ENCODE assay signal across 1 cellular context in the genomic region with DNA sequence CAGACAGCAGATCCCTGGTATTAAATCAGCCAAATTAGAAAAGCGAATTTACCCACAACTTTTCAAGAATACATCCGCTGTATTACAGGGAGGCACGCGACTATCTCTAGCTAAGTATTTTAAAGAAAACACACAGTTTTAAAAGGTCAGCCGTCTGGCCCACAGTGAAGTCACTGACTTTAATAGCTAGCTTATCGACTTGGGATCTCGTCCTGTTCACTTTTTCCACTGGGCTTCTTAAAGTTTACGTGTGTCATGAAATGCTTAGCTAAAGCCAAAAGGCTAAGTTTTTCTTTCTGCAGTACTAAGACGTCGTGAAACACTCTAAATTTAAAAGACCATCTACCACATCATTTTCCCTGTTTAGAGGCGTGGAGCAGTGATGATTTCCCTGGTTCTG.
TF ChIP-seq lines count a peak whose summit lies in the region.

No MANE protein-coding gene starts in this region.

TF ChIP-seq in GM23338, 12 proteins besides CTCF, POLR2A, EP300 and RAD21:
- TF ChIP-seq, protein P1, sequence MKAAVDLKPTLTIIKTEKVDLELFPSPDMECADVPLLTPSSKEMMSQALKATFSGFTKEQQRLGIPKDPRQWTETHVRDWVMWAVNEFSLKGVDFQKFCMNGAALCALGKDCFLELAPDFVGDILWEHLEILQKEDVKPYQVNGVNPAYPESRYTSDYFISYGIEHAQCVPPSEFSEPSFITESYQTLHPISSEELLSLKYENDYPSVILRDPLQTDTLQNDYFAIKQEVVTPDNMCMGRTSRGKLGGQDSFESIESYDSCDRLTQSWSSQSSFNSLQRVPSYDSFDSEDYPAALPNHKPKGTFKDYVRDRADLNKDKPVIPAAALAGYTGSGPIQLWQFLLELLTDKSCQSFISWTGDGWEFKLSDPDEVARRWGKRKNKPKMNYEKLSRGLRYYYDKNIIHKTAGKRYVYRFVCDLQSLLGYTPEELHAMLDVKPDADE (IDR thresholded peaks at IDR 0.05), result no peak
- TF ChIP-seq ZNF114 (CRISPR knock-in tag; IDR thresholded peaks at IDR 0.05) (no peak), EZH2 (IDR thresholded peaks at IDR 0.05; ENCODE audit: low read depth, unreplicated experiment) (no peak), CREB1 (CRISPR knock-in tag; IDR thresholded peaks at IDR 0.05; ENCODE audit: low read depth) (no peak), JUNB (IDR thresholded peaks at IDR 0.05; ENCODE audit: unreplicated experiment) (no peak), POLR2AphosphoS5 (IDR thresholded peaks at IDR 0.05; ENCODE audit: low read depth) (no peak), EZH2phosphoT487 (IDR thresholded peaks at IDR 0.05; ENCODE audit: unreplicated experiment) (no peak)
- TF ChIP-seq, protein P2, sequence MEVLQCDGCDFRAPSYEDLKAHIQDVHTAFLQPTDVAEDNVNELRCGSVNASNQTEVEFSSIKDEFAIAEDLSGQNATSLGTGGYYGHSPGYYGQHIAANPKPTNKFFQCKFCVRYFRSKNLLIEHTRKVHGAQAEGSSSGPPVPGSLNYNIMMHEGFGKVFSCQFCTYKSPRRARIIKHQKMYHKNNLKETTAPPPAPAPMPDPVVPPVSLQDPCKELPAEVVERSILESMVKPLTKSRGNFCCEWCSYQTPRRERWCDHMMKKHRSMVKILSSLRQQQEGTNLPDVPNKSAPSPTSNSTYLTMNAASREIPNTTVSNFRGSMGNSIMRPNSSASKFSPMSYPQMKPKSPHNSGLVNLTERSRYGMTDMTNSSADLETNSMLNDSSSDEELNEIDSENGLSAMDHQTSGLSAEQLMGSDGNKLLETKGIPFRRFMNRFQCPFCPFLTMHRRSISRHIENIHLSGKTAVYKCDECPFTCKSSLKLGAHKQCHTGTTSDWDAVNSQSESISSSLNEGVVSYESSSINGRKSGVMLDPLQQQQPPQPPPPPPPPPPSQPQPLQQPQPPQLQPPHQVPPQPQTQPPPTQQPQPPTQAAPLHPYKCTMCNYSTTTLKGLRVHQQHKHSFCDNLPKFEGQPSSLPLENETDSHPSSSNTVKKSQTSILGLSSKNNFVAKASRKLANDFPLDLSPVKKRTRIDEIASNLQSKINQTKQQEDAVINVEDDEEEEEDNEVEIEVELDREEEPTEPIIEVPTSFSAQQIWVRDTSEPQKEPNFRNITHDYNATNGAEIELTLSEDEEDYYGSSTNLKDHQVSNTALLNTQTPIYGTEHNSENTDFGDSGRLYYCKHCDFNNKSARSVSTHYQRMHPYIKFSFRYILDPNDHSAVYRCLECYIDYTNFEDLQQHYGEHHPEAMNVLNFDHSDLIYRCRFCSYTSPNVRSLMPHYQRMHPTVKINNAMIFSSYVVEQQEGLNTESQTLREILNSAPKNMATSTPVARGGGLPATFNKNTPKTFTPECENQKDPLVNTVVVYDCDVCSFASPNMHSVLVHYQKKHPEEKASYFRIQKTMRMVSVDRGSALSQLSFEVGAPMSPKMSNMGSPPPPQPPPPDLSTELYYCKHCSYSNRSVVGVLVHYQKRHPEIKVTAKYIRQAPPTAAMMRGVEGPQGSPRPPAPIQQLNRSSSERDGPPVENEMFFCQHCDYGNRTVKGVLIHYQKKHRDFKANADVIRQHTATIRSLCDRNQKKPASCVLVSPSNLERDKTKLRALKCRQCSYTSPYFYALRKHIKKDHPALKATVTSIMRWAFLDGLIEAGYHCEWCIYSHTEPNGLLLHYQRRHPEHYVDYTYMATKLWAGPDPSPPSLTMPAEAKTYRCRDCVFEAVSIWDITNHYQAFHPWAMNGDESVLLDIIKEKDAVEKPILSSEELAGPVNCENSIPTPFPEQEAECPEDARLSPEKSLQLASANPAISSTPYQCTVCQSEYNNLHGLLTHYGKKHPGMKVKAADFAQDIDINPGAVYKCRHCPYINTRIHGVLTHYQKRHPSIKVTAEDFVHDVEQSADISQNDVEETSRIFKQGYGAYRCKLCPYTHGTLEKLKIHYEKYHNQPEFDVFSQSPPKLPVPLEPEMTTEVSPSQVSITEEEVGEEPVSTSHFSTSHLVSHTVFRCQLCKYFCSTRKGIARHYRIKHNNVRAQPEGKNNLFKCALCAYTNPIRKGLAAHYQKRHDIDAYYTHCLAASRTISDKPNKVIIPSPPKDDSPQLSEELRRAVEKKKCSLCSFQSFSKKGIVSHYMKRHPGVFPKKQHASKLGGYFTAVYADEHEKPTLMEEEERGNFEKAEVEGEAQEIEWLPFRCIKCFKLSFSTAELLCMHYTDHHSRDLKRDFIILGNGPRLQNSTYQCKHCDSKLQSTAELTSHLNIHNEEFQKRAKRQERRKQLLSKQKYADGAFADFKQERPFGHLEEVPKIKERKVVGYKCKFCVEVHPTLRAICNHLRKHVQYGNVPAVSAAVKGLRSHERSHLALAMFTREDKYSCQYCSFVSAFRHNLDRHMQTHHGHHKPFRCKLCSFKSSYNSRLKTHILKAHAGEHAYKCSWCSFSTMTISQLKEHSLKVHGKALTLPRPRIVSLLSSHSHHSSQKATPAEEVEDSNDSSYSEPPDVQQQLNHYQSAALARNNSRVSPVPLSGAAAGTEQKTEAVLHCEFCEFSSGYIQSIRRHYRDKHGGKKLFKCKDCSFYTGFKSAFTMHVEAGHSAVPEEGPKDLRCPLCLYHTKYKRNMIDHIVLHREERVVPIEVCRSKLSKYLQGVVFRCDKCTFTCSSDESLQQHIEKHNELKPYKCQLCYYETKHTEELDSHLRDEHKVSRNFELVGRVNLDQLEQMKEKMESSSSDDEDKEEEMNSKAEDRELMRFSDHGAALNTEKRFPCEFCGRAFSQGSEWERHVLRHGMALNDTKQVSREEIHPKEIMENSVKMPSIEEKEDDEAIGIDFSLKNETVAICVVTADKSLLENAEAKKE (CRISPR knock-in tag; IDR thresholded peaks at IDR 0.05), result no peak
- TF ChIP-seq, protein P3, sequence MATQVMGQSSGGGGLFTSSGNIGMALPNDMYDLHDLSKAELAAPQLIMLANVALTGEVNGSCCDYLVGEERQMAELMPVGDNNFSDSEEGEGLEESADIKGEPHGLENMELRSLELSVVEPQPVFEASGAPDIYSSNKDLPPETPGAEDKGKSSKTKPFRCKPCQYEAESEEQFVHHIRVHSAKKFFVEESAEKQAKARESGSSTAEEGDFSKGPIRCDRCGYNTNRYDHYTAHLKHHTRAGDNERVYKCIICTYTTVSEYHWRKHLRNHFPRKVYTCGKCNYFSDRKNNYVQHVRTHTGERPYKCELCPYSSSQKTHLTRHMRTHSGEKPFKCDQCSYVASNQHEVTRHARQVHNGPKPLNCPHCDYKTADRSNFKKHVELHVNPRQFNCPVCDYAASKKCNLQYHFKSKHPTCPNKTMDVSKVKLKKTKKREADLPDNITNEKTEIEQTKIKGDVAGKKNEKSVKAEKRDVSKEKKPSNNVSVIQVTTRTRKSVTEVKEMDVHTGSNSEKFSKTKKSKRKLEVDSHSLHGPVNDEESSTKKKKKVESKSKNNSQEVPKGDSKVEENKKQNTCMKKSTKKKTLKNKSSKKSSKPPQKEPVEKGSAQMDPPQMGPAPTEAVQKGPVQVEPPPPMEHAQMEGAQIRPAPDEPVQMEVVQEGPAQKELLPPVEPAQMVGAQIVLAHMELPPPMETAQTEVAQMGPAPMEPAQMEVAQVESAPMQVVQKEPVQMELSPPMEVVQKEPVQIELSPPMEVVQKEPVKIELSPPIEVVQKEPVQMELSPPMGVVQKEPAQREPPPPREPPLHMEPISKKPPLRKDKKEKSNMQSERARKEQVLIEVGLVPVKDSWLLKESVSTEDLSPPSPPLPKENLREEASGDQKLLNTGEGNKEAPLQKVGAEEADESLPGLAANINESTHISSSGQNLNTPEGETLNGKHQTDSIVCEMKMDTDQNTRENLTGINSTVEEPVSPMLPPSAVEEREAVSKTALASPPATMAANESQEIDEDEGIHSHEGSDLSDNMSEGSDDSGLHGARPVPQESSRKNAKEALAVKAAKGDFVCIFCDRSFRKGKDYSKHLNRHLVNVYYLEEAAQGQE (IDR thresholded peaks at IDR 0.05; ENCODE audit: unreplicated experiment), result no peak
